12 cellular contexts compared by ENCODE assay signal in genomic region chr6:160347259-160348208, GRCh38. TPM values are rescaled to one million over a fixed set of nuclear protein-coding genes. Genes with fewer than 3 reads are reported as not detected.
DNase-seq lines count a peak whose midpoint lies in the region; ATAC-seq and TF ChIP-seq lines count a peak whose summit lies in the region.
"Had no signal": no experiment of that assay in that cellular context is flagged by ENCODE, and none has a peak within 500 bp of the region (broad histone marks: within the 10 kb centered on the region; RNA-seq: fewer than 3 reads in every experiment).

No MANE protein-coding gene starts in this region.

- H3K9ac ChIP-seq in mesendoderm (ENCODE audit: low read length), result peak overlapping the region; percentile 70

- peak overlapping the region; percentile 83 to 87 (median 85) for H3K27ac ChIP-seq in esophagus squamous epithelium
- no peak overlapping the region for H3K27ac ChIP-seq in mesendoderm (ENCODE audit: low read depth, low read length)
- peak overlapping the region in 1 of 2 donors; percentile 80 for H3K27ac ChIP-seq in testis

- TF ChIP-seq CTCF in esophagus squamous epithelium (IDR thresholded peaks at IDR 0.05) (no peak), testis (IDR thresholded peaks at IDR 0.05) (no peak)

- H3K18ac ChIP-seq in mesendoderm (ENCODE audit: low read length), result peak overlapping the region; percentile 11

- peak overlapping the region; percentile 27 for H2AK5ac ChIP-seq in mesendoderm (ENCODE audit: low read length)

- no peaks in the 10 kb centered on the region for H3K36me3 Mint-ChIP-seq in T-cell
- H3K36me3 Mint-ChIP-seq: naive thymus-derived CD8-positive, alpha-beta T cell had no signal

- peak overlapping the region; percentile 15 for H2BK120ac ChIP-seq in mesendoderm (ENCODE audit: low read depth, low read length)

- H3K4me2 ChIP-seq in mesendoderm (ENCODE audit: low read length), result peak overlapping the region; percentile 34

- H4K5ac ChIP-seq in mesendoderm (ENCODE audit: low read length), result no peak overlapping the region

- WGBS in esophagus squamous epithelium, 2 donors, result 89 to 95% methylated on average over 16 to 18 of the region's 72 CpGs
- WGBS in mesendoderm (ENCODE audit: extremely low coverage, insufficient coverage, low lambda C conversion rate), result no CpG with 5 or more reads among the region's 72 CpGs
- 48 to 53% methylated on average over 6 to 60 of the region's 72 CpGs for WGBS in testis, 2 donors

- H3K23ac ChIP-seq in mesendoderm (ENCODE audit: low read length), result peak overlapping the region; percentile 53

- H3K27me3 ChIP-seq in esophagus squamous epithelium, result peaks cover 0 to 32% (median 0%) of the 10 kb centered on the region in 4 donors
- no peaks in the 10 kb centered on the region for H3K27me3 ChIP-seq in mesendoderm (ENCODE audit: insufficient read depth, low read length, poor library complexity)
- H3K27me3 ChIP-seq in testis, result no peaks in the 10 kb centered on the region

- no peak overlapping the region for H2BK5ac ChIP-seq in mesendoderm (ENCODE audit: low read length)

- TF ChIP-seq POLR2A in esophagus squamous epithelium (IDR thresholded peaks at IDR 0.05) (no peak), testis (IDR thresholded peaks at IDR 0.05) (no peak)

- H3K79me2 ChIP-seq in mesendoderm (ENCODE audit: control insufficient read depth, insufficient read depth, low read length), result no peaks in the 10 kb centered on the region

- H3K4me1 ChIP-seq in esophagus squamous epithelium (peaks cover 0 to 32% (median 3%) of the 10 kb centered on the region in 3 donors), mesendoderm (ENCODE audit: control insufficient read depth, low read depth, low read length) (no peaks in the 10 kb centered on the region), testis (peaks cover 16% of the 10 kb centered on the region)

- no peak overlapping the region for H3K27ac Mint-ChIP-seq in T-cell
- H3K27ac Mint-ChIP-seq: naive thymus-derived CD8-positive, alpha-beta T cell had no signal

- H3K9me3 Mint-ChIP-seq in T-cell, result no peaks in the 10 kb centered on the region

- peak overlapping the region; percentile 5 to 55 (median 17) for H3K4me3 Mint-ChIP-seq in T-cell

- H3K27me3 Mint-ChIP-seq in T-cell, result peaks cover 49 to 64% of the 10 kb centered on the region in 2 donors

- no peak overlapping the region for H4K8ac ChIP-seq in mesendoderm (ENCODE audit: low read depth, low read length)

- H3K4me3 ChIP-seq in esophagus squamous epithelium (peak overlapping the region; percentile 72 to 88 (median 78)), mesendoderm (ENCODE audit: low read length) (peak overlapping the region; percentile 11), testis (peak overlapping the region; percentile 21 to 59)
- H3K4me3 ChIP-seq: K562 had no signal

- no peaks in the 10 kb centered on the region for H3K36me3 ChIP-seq in esophagus squamous epithelium
- H3K36me3 ChIP-seq in mesendoderm (ENCODE audit: control insufficient read depth, insufficient read depth, low read length), result no peaks in the 10 kb centered on the region
- H3K36me3 ChIP-seq in testis (ENCODE audit: low read depth, missing control alignments), result no peaks in the 10 kb centered on the region

- CTCF ChIA-PET in T-cell (lab: Charles Lee), result interaction anchor here in 1 of 2 donors (0.6 kb wide), 1 partner anchor 12 kb away, joined by 3 read pairs; no protein-coding TSS in a partner anchor

- POLR2A ChIA-PET in T-cell (lab: Charles Lee), result no interaction called here

- H3K4me1 Mint-ChIP-seq in T-cell, result peaks cover 6 to 17% (median 10%) of the 10 kb centered on the region in 3 donors

- ATAC-seq in T-cell (replicated peaks in 1 of 4), result peak in 1 of 4 experiments; percentile 16
- ATAC-seq: K562; naive thymus-derived CD8-positive, alpha-beta T cell had no signal

- no peak overlapping the region for H2BK15ac ChIP-seq in mesendoderm (replicated peaks; ENCODE audit: low read depth)

- H3K9me3 ChIP-seq in esophagus squamous epithelium (no peaks in the 10 kb centered on the region), testis (no peaks in the 10 kb centered on the region)

- DNase-seq in T-cell (no peak), esophagus squamous epithelium (lab: John Stamatoyannopoulos, UW) (no peak), mesendoderm (peak; percentile 53), testis (no peak), SIG-M5 (lab: John Stamatoyannopoulos, UW) (no peak), NCI-H2171 treated with DMSO at 0.1 percent for 48 hours (lab: John Stamatoyannopoulos, UW) (no peak), NCI-H1694 treated with DMSO at 0.1 percent for 48 hours (lab: John Stamatoyannopoulos, UW) (no peak)
- no peak for DNase-seq in stimulated activated CD4-positive, alpha-beta T cell treated with anti-CD3 and anti-CD28 coated beads, Interleukin-1b, Interleukin-23, amount 100 ng/mL, for 48 hours
- DNase-seq: naive thymus-derived CD8-positive, alpha-beta T cell; NCI-H446 had no signal

- H3K79me1 ChIP-seq in mesendoderm (ENCODE audit: low read length), result no peaks in the 10 kb centered on the region

- H3K4ac ChIP-seq in mesendoderm (ENCODE audit: low read depth, low read length), result peak overlapping the region; percentile 70

- H3K56ac ChIP-seq in mesendoderm (ENCODE audit: low read length), result peak overlapping the region; percentile 83

- intact Hi-C loops in esophagus squamous epithelium (cut with DNase I) (loop anchor here (10.0 kb wide), 1 partner anchor 97 kb away; no protein-coding TSS in a partner anchor), testis (cut with DNase I; ENCODE audit: low total_unique reads) (no loop called here)

RNA-seq across cellular contexts. Expression of gene SLC22A3, which starts 0.6 kb away (rescaled TPM):
- under 1 TPM in 4 of 5 donors, not detected in 1; 0.13 to 0.29 (median 0.21) TPM for total RNA-seq in T-cell
- total RNA-seq in esophagus squamous epithelium, result 10 to 100 TPM in 3 of 4 donors, 1 to 10 TPM in 1; 5.5 to 14.2 (median 12.0) TPM
- 7.1 TPM for polyA plus RNA-seq in mesendoderm (2013, experiment 1 of 2)
- 7.9 TPM for polyA plus RNA-seq in mesendoderm (2013, experiment 2 of 2)
- total RNA-seq in testis, result 10 to 100 TPM in 1 of 2 donors, 1 to 10 TPM in 1; 5.7 to 10.3 TPM
- 6.9 TPM for polyA plus RNA-seq in testis (ENCODE audit: insufficient read depth, low read depth, low replicate concordance)
- total RNA-seq: K562; naive thymus-derived CD8-positive, alpha-beta T cell; T-helper 1 cell treated with Interleukin-12 subunit alpha and Interleukin-12 subunit beta and Interleukin-4 antibody, amounts not matched to agents 30 ng/mL and 1 ng/mL, for 36 hours had no signal
- polyA plus RNA-seq: K562; naive thymus-derived CD8-positive, alpha-beta T cell had no signal

Comparison
In these comparisons a context has a peak if more than half of its experiments do, and no peak if none do; other contexts are left out.
1. H3K4me3 ChIP-seq: peak in every context shown above with its lines; median percentile 78 in esophagus squamous epithelium; 40 in testis; 11 in mesendoderm.
2. RNA of gene SLC22A3, which starts 0.6 kb away (total RNA-seq): 5.5 to 14.2 TPM in esophagus squamous epithelium and 5.7 to 10.3 TPM in testis; 0.13 to 0.29 TPM in T-cell; every median in the first group is over 4 times any median in the second.